2 cellular contexts compared by ENCODE assay signal in the genomic region with DNA sequence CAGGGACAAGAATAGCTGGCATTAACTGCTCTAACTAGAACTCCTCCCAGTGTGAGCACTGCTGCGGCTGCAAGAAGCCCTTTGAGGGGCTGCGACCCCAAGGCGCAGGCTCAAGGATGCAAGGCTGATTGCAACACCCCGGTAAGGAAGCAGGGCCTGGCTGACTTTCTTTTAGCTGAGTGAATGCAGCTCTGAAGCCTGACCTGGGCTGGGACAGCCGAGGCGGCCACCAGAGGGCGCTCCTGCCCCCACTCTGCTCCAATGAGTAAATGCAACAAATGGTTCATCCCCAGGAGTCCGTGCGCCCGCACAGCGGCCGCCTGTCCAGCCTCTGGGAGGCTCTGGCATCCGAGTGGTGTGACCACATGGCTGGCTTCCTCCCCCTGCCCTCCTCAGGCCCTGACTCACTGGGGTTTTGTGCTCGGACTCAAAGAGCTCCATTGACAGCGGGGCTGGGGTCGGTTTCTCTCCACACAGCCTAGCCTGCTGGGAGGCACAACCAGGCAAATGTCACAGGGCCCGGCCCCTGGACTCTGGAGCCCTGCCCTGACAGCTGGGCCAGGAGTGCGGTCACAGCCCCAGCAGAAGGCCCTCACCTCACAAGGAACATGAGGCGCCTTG.
TF ChIP-seq lines count a peak whose summit lies in the region.

A gene with protein sequence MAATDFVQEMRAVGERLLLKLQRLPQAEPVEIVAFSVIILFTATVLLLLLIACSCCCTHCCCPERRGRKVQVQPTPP (plus strand): TSS at position 572 of the 621 bp plus-strand sequence. CDS start 6,768 bp downstream, outside the sequence.

TF ChIP-seq in IMR-90, 13 proteins besides CTCF, POLR2A, EP300 and RAD21:
- no peak for TF ChIP-seq CHD1 (IDR thresholded peaks at IDR 0.05; ENCODE audit: low read depth, low read length)
- TF ChIP-seq FOS (IDR thresholded peaks at IDR 0.05; ENCODE audit: low read depth, low read length): 0 out of 2 replicates have a peak, but pooled peaks have one; percentile 3
- TF ChIP-seq RCOR1 (IDR thresholded peaks at IDR 0.05; ENCODE audit: insufficient replicate concordance, low read length): no peak
- TF ChIP-seq MXI1 (IDR thresholded peaks at IDR 0.05; ENCODE audit: borderline replicate concordance, low read depth, low read length): peak; percentile 92
- 0 out of 2 replicates have a peak, but pooled peaks have one; percentile 29 for TF ChIP-seq MAZ (IDR thresholded peaks at IDR 0.05; ENCODE audit: borderline replicate concordance, low read depth, low read length)
- peak; percentile 80 for TF ChIP-seq CEBPB (IDR thresholded peaks at IDR 0.05; ENCODE audit: low read depth, low read length)
- peak; percentile 90 for TF ChIP-seq SMC3 (IDR thresholded peaks at IDR 0.05; ENCODE audit: low read depth, low read length)
- TF ChIP-seq, protein P1, sequence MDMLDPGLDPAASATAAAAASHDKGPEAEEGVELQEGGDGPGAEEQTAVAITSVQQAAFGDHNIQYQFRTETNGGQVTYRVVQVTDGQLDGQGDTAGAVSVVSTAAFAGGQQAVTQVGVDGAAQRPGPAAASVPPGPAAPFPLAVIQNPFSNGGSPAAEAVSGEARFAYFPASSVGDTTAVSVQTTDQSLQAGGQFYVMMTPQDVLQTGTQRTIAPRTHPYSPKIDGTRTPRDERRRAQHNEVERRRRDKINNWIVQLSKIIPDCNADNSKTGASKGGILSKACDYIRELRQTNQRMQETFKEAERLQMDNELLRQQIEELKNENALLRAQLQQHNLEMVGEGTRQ (IDR thresholded peaks at IDR 0.05; ENCODE audit: low read depth, low read length): peak; percentile 57; the same call in 1 of the 2 replicates

TF ChIP-seq in SK-N-SH, 30 proteins besides CTCF, POLR2A, EP300 and RAD21:
- peak; percentile 90 for TF ChIP-seq SMC3 (IDR thresholded peaks at IDR 0.05; ENCODE audit: low read depth, low read length)
- TF ChIP-seq POLR2AphosphoS5 (IDR thresholded peaks at IDR 0.05; ENCODE audit: low read depth, low read length): no peak
- TF ChIP-seq, protein P2, sequence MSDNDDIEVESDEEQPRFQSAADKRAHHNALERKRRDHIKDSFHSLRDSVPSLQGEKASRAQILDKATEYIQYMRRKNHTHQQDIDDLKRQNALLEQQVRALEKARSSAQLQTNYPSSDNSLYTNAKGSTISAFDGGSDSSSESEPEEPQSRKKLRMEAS (IDR thresholded peaks at IDR 0.05; ENCODE audit: low read depth): peak; percentile 63; the same call in 1 of the 2 replicates
- TF ChIP-seq, protein P3, sequence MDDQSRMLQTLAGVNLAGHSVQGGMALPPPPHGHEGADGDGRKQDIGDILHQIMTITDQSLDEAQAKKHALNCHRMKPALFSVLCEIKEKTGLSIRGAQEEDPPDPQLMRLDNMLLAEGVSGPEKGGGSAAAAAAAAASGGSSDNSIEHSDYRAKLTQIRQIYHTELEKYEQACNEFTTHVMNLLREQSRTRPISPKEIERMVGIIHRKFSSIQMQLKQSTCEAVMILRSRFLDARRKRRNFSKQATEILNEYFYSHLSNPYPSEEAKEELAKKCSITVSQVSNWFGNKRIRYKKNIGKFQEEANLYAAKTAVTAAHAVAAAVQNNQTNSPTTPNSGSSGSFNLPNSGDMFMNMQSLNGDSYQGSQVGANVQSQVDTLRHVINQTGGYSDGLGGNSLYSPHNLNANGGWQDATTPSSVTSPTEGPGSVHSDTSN (IDR thresholded peaks at IDR 0.05): no peak
- TF ChIP-seq SIN3A (IDR thresholded peaks at IDR 0.05; ENCODE audit: borderline replicate concordance, low read depth, low read length): 0 out of 2 replicates have a peak, but pooled peaks have one; percentile 45
- TF ChIP-seq MXI1 (IDR thresholded peaks at IDR 0.05; ENCODE audit: low read depth, low read length): peak; percentile 87
- TF ChIP-seq, protein P4, sequence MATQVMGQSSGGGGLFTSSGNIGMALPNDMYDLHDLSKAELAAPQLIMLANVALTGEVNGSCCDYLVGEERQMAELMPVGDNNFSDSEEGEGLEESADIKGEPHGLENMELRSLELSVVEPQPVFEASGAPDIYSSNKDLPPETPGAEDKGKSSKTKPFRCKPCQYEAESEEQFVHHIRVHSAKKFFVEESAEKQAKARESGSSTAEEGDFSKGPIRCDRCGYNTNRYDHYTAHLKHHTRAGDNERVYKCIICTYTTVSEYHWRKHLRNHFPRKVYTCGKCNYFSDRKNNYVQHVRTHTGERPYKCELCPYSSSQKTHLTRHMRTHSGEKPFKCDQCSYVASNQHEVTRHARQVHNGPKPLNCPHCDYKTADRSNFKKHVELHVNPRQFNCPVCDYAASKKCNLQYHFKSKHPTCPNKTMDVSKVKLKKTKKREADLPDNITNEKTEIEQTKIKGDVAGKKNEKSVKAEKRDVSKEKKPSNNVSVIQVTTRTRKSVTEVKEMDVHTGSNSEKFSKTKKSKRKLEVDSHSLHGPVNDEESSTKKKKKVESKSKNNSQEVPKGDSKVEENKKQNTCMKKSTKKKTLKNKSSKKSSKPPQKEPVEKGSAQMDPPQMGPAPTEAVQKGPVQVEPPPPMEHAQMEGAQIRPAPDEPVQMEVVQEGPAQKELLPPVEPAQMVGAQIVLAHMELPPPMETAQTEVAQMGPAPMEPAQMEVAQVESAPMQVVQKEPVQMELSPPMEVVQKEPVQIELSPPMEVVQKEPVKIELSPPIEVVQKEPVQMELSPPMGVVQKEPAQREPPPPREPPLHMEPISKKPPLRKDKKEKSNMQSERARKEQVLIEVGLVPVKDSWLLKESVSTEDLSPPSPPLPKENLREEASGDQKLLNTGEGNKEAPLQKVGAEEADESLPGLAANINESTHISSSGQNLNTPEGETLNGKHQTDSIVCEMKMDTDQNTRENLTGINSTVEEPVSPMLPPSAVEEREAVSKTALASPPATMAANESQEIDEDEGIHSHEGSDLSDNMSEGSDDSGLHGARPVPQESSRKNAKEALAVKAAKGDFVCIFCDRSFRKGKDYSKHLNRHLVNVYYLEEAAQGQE (IDR thresholded peaks at IDR 0.05; ENCODE audit: low read depth, low read length): no peak
- TF ChIP-seq RCOR1 (IDR thresholded peaks at IDR 0.05; ENCODE audit: low read length): 0 out of 2 replicates have a peak, but pooled peaks have one; percentile 42
